8 cellular contexts compared by ENCODE assay signal in the genomic region with DNA sequence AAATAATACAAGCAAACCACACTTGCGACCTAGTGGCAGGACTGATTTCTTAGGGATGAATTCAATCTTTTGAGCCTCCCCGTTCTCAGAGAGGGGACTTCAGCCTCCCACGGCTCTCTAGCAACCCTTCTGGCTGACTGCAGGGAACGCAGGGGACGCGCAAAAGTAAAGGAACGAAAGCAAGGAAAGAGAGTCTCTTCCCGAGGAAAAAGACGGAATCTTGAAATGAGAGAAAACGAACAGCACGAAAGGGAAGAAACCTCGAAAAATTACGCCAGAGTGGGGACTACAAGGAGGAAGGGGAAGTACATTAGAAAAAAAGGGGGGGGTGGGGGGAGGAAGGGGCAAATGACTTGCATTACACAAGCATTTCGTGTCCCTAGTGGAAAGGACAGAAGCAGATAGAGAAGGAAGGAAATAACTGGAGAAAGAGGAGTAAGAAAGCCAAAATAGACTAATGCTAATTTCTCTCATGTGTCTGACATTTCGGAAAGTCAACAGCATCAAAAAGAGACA. TPM values are rescaled to one million over a fixed set of nuclear protein-coding genes. Genes with fewer than 3 reads are reported as not detected.
A peak's percentile ranks its signal among the peaks of the same experiment; 100 is the strongest.
DNase-seq lines count a peak whose midpoint lies in the region; ATAC-seq, FAIRE-seq and TF ChIP-seq lines count a peak whose summit lies in the region.

No MANE protein-coding gene starts in this region.

- no peak overlapping the region for H2BK12ac ChIP-seq in trophoblast cell (ENCODE audit: low read length)

- H3K4me3 ChIP-seq in right atrium auricular region (peak overlapping the region; percentile 73 to 98), trophoblast cell (ENCODE audit: low read depth, low read length) (peak overlapping the region; percentile 99)

- no peak overlapping the region for H4K8ac ChIP-seq in trophoblast cell (ENCODE audit: low read depth, low read length)

- DNase-seq in MV-4-11 (lab: John Stamatoyannopoulos, UW) (peak; percentile 88), SKM-1 treated with dmso at 0.1 percent for 144 hours (lab: John Stamatoyannopoulos, UW; ENCODE audit: unreplicated experiment) (peak; percentile 86), right atrium auricular region (ENCODE audit: low spot score) (peak; percentile 60), trophoblast cell (peak; percentile 67 to 88)

- no peak overlapping the region for H3K23ac ChIP-seq in trophoblast cell (ENCODE audit: low read length)

- no peak overlapping the region for H3K18ac ChIP-seq in trophoblast cell (ENCODE audit: low read length)

- H3K27ac ChIP-seq in angular gyrus (ENCODE audit: low read depth, low read length) (peak overlapping the region; percentile 8), right atrium auricular region (peak overlapping the region; percentile 85 to 93), trophoblast cell (ENCODE audit: low read depth, low read length) (peak overlapping the region; percentile 25)

- H2BK120ac ChIP-seq in trophoblast cell (ENCODE audit: insufficient read depth, low read length, poor library complexity), result no peak overlapping the region

- no CpG with 5 or more reads among the region's 15 CpGs for WGBS in trophoblast cell (ENCODE audit: extremely low coverage, insufficient coverage, insufficient read length)

- H2AFZ ChIP-seq in trophoblast cell (ENCODE audit: insufficient read depth, low read length, poor library complexity), result no peak overlapping the region

- H3K27me3 ChIP-seq in right atrium auricular region (no peaks in the 10 kb centered on the region), trophoblast cell (ENCODE audit: insufficient read depth, low read length) (no peaks in the 10 kb centered on the region)

- H4K12ac ChIP-seq in trophoblast cell (ENCODE audit: low read depth, low read length), result no peak overlapping the region

- peak overlapping the region; percentile 25 for H3K4ac ChIP-seq in trophoblast cell (ENCODE audit: low read depth, low read length)

- H3K4me2 ChIP-seq in trophoblast cell (ENCODE audit: low read length), result peak overlapping the region; percentile 99

- H3K4me1 ChIP-seq in right atrium auricular region (peaks cover 0 to 19% of the 10 kb centered on the region in 2 donors), trophoblast cell (ENCODE audit: control insufficient read depth in 1 of 2, insufficient read depth in 2 of 2, low read length in 2 of 2) (peaks cover 0 to 5% of the 10 kb centered on the region in 2 experiments)

- H2AK5ac ChIP-seq in trophoblast cell (ENCODE audit: low read length), result no peak overlapping the region

- no peak overlapping the region for H2BK5ac ChIP-seq in trophoblast cell (ENCODE audit: low read depth, low read length, poor library complexity)

- peak; percentile 82 for FAIRE-seq in G401.6 (lab: Jason Lieb, UNC)

- H3K79me2 ChIP-seq in trophoblast cell (ENCODE audit: control insufficient read depth, insufficient read depth, low read length, poor library complexity), result peaks cover 19% of the 10 kb centered on the region

- H3K9me3 ChIP-seq in right atrium auricular region (no peaks in the 10 kb centered on the region), trophoblast cell (ENCODE audit: insufficient read depth, low read depth, low read length) (no peaks in the 10 kb centered on the region)

- no peak overlapping the region for H4K91ac ChIP-seq in trophoblast cell (ENCODE audit: low read depth, low read length)

- peak; percentile 65 to 72 for TF ChIP-seq CTCF in right atrium auricular region (IDR thresholded peaks at IDR 0.05)

- no peaks in the 10 kb centered on the region for H3K36me3 ChIP-seq in right atrium auricular region
- H3K36me3 ChIP-seq in trophoblast cell (ENCODE audit: control insufficient read depth in 1 of 2, insufficient read depth in 2 of 2, low read length in 2 of 2), result no peaks in the 10 kb centered on the region

- peaks cover 5% of the 10 kb centered on the region for H3K79me1 ChIP-seq in trophoblast cell (ENCODE audit: low read length)

- ATAC-seq in HG03460 (IDR thresholded peaks at IDR 0.05; ENCODE audit: unreplicated experiment), result no peak
- ATAC-seq in HG03432 (IDR thresholded peaks at IDR 0.05; ENCODE audit: unreplicated experiment), result no peak

- H3K9ac ChIP-seq in trophoblast cell (ENCODE audit: low read length), result peak overlapping the region; percentile 41

- H3K14ac ChIP-seq in trophoblast cell (ENCODE audit: low read length), result no peak overlapping the region

RNA-seq across cellular contexts. Expression of a gene that starts 1.2 kb away (rescaled TPM):
- total RNA-seq in right atrium auricular region, result 100 to 1,000 TPM in 1 of 2 donors, 10 to 100 TPM in 1; 80.8 to 112 TPM
- polyA plus RNA-seq in trophoblast cell (2013), result 120 and 126 TPM in 2 replicates

RNA-seq across cellular contexts. Expression of a gene that starts 52.2 kb away (rescaled TPM):
- 10 to 100 TPM; 56.3 to 61.6 TPM for total RNA-seq in right atrium auricular region
- polyA plus RNA-seq in trophoblast cell (2013), result 64.9 and 65.9 TPM in 2 replicates

Comparison
In these comparisons a context has a peak if more than half of its experiments do, and no peak if none do; other contexts are left out.
1. H3K27ac ChIP-seq: peak in every context shown above with its lines; median percentile 89 in right atrium auricular region; 25 in trophoblast cell; 8 in angular gyrus.